17 cellular contexts compared by ENCODE assay signal in the genomic region with DNA sequence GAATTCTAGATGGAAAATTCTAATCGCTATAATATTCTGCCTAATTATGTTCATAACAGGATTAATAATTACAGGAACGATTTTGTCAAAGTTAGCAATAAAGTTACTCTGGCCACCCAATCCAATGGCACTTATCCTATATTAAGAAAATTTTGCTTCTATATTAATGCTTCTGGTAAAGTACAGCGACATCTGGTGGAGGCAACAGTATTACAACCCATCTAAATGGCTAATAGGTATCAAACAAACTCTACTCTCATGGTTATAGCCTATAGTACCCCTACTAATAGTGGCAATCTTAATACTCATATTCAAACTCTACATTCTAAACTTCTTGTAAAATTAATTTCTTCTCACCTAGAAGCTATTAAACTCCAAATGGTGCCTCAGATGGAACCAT.
DNase-seq lines count a peak whose midpoint lies in the region; ATAC-seq and TF ChIP-seq lines count a peak whose summit lies in the region.
"Had no signal": no experiment of that assay in that cellular context is flagged by ENCODE, and none has a peak within 500 bp of the region (broad histone marks: within the 10 kb centered on the region; RNA-seq: fewer than 3 reads in every experiment).

No MANE protein-coding gene starts in this region.

- ATAC-seq in sciatic nerve: no peak
- ATAC-seq: activated T-helper 17 cell treated with anti-CD3 and anti-CD28 coated beads, Interleukin-2, amount 50 U/mL, for 72 hours; left ventricle myocardium superior; natural killer cell; T-helper 17 cell had no signal

- no peaks in the 10 kb centered on the region for H3K27me3 ChIP-seq in dorsolateral prefrontal cortex
- H3K27me3 ChIP-seq: upper lobe of left lung had no signal

- H3K27ac ChIP-seq in dorsolateral prefrontal cortex: no peak overlapping the region
- H3K27ac ChIP-seq: HL-60, upper lobe of left lung had no signal

- H3K4me3 ChIP-seq in epithelial cell of proximal tubule (ENCODE audit: low read depth, low read length) (no peak overlapping the region), dorsolateral prefrontal cortex (no peak overlapping the region)
- H3K4me3 ChIP-seq: upper lobe of left lung had no signal

- intact Hi-C loops in dorsolateral prefrontal cortex (cut with DNase I) (no loop called here), sciatic nerve (cut with DNase I) (no loop called here)

- TF ChIP-seq CTCF in GM12873 (IDR thresholded peaks at IDR 0.05; ENCODE audit: insufficient read depth, low read depth, low read length, missing control alignments) (peak; percentile 41), epithelial cell of proximal tubule (conservative IDR thresholded peaks at IDR 0.05; ENCODE audit: low read depth, low read length) (peak; percentile 36), dorsolateral prefrontal cortex (IDR thresholded peaks at IDR 0.05 in 54 of 56, conservative IDR thresholded peaks at IDR 0.05 in 2 of 56; ENCODE audit: low read depth in 1 of 56, partially characterized antibody in 56 of 56) (peak in 3 of 56 donors; percentile 6 to 12 (median 10))

- peak; percentile 4 to 7 for DNase-seq in AML-193 (lab: John Stamatoyannopoulos, UW)
- peak; percentile 18 for DNase-seq in OCI-M1 (lab: John Stamatoyannopoulos, UW)
- no peak for DNase-seq in epithelial cell of proximal tubule (ENCODE audit: low read depth)
- DNase-seq in NCI-H146 (lab: John Stamatoyannopoulos, UW): no peak
- DNase-seq in dorsolateral prefrontal cortex: no peak
- no peak for DNase-seq in sciatic nerve (ENCODE audit: low spot score)
- DNase-seq: activated CD4-positive, alpha-beta T cell treated with anti-CD3 and anti-CD28 coated beads, Interleukin-2, amount 50 U/mL, for 48 hours; H7; left ventricle myocardium superior; natural killer cell; retina; stimulated activated CD4-positive, alpha-beta T cell treated with anti-CD3 and anti-CD28 coated beads, Interleukin-4, amount 100 ng/mL, for 1 hour; T-helper 17 cell; upper lobe of left lung had no signal

Comparison
In these comparisons a context has a peak if more than half of its experiments do, and no peak if none do; other contexts are left out.
1. DNase-seq: peak in AML-193 (2 of 2) and OCI-M1 (single experiment); none in epithelial cell of proximal tubule (single experiment), NCI-H146 (single experiment), dorsolateral prefrontal cortex (0 of 10) and sciatic nerve (single experiment).